ENCODE assay signal across 9 cellular contexts in the genomic region with DNA sequence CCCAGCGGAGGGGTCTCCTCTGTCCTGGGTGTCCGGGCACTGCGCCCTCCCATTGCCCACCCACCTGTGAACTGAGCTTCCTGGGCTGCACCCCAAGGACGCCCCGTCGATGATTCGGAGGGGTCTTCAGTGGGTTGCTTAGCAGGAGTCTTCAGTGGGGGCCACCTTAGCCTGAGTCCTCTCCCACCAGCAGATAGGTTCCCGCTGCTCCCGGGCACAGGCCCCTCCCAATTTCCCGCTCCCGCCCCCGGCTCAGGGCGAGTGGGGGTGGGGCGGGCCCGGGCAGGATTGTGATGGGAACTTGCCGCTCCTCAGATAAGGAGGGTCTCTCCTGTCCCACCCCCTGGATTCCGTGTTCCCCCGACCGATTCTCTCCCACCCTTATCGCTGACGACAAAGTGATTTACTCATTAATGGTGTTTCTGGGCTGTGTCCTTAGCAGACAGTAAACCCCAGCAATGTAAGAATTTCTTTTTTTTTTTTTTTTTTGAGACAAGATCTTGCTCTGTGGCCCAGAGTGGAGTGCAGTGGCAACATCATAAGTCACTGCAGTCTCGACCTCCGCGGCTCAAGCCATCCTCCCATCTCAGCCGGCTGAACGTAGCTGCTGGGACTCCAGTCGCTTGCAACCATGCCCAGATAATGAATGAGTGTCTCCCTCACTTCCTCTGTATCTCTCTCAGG. TPM values are rescaled to one million over a fixed set of nuclear protein-coding genes. Genes with fewer than 3 reads are reported as not detected.
A peak's percentile ranks its signal among the peaks of the same experiment; 100 is the strongest.
DNase-seq lines count a peak whose midpoint lies in the region; ATAC-seq and TF ChIP-seq lines count a peak whose summit lies in the region.
"Had no signal": no experiment of that assay in that cellular context is flagged by ENCODE, and none has a peak within 500 bp of the region (broad histone marks: within the 10 kb centered on the region; RNA-seq: fewer than 3 reads in every experiment).

No MANE protein-coding gene starts in this region.

- peak overlapping the region; percentile 60 for H3K27ac ChIP-seq in CD8-positive, alpha-beta T cell (ENCODE audit: low read depth, low read length)
- H3K27ac ChIP-seq in psoas muscle, result no peak overlapping the region
- H3K27ac ChIP-seq: neutrophil had no signal

- peak overlapping the region; percentile 76 for H3K27ac Mint-ChIP-seq in CD8-positive, alpha-beta T cell
- H3K27ac Mint-ChIP-seq in activated CD4-positive, alpha-beta memory T cell treated with anti-CD3 and anti-CD28 coated beads, Interleukin-2, amount 10 ng/mL, durations not matched to agents 7 days and 5 days, result peak overlapping the region; percentile 45
- no peak overlapping the region for H3K27ac Mint-ChIP-seq in glutamatergic neuron (ENCODE audit: unreplicated experiment)

- peaks cover 46% of the 10 kb centered on the region for H3K27me3 Mint-ChIP-seq in CD8-positive, alpha-beta T cell (ENCODE audit: low read depth)
- peaks cover 63% of the 10 kb centered on the region for H3K27me3 Mint-ChIP-seq in activated CD4-positive, alpha-beta memory T cell treated with anti-CD3 and anti-CD28 coated beads, Interleukin-2, amount 10 ng/mL, durations not matched to agents 7 days and 5 days
- peaks cover 32% of the 10 kb centered on the region for H3K27me3 Mint-ChIP-seq in glutamatergic neuron (ENCODE audit: unreplicated experiment)

- peak overlapping the region; percentile 49 for H3K4me3 ChIP-seq in CD8-positive, alpha-beta T cell (ENCODE audit: low read depth, low read length)
- peak overlapping the region; percentile 52 for H3K4me3 ChIP-seq in psoas muscle

- DNase-seq in CD8-positive, alpha-beta T cell, result peak in 3 of 7 experiments; percentile 27 to 59 (median 33)
- peak; percentile 70 for DNase-seq in HuH-7 (ENCODE audit: low spot score)
- no peak for DNase-seq in activated CD4-positive, alpha-beta memory T cell treated with anti-CD3 and anti-CD28 coated beads, Interleukin-2, amount 10 ng/mL, durations not matched to agents 7 days and 5 days
- peak; percentile 35 for DNase-seq in glutamatergic neuron
- DNase-seq in psoas muscle, result no peak
- no peak for DNase-seq in GM19238 (ENCODE audit: insufficient read length, low spot score)

- H3K9me3 Mint-ChIP-seq in CD8-positive, alpha-beta T cell, result no peaks in the 10 kb centered on the region
- H3K9me3 Mint-ChIP-seq in activated CD4-positive, alpha-beta memory T cell treated with anti-CD3 and anti-CD28 coated beads, Interleukin-2, amount 10 ng/mL, durations not matched to agents 7 days and 5 days, result no peaks in the 10 kb centered on the region
- H3K9me3 Mint-ChIP-seq in glutamatergic neuron (ENCODE audit: unreplicated experiment), result peaks cover 6% of the 10 kb centered on the region

- intact Hi-C loops in CD8-positive, alpha-beta T cell (cut with DNase I, micrococcal nuclease), result no loop called here
- intact Hi-C loops in psoas muscle (cut with DNase I), result no loop called here

- peak overlapping the region; percentile 69 for H3K4me3 Mint-ChIP-seq in CD8-positive, alpha-beta T cell
- peak overlapping the region; percentile 34 for H3K4me3 Mint-ChIP-seq in activated CD4-positive, alpha-beta memory T cell treated with anti-CD3 and anti-CD28 coated beads, Interleukin-2, amount 10 ng/mL, durations not matched to agents 7 days and 5 days
- H3K4me3 Mint-ChIP-seq in glutamatergic neuron (ENCODE audit: unreplicated experiment), result peak overlapping the region; percentile 68

- CTCF ChIA-PET in CD8-positive, alpha-beta T cell (lab: Charles Lee), result interaction anchor here (0.7 to 1.1 kb wide), 2 partner anchors 10 to 39 kb away, joined by 3 read pairs; no protein-coding TSS in a partner anchor
- CTCF ChIA-PET in activated CD4-positive, alpha-beta memory T cell treated with anti-CD3 and anti-CD28 coated beads, Interleukin-2, amount 10 ng/mL, durations not matched to agents 7 days and 5 days (lab: Charles Lee), result interaction anchor here (0.7 to 1.1 kb wide), 4 partner anchors 9 to 64 kb away, joined by 3 to 5 read pairs (median 4); no protein-coding TSS in a partner anchor

- POLR2A ChIA-PET in CD8-positive, alpha-beta T cell (lab: Charles Lee), result interaction anchor here (1.0 kb wide), 1 partner anchor 57 kb away, joined by 3 read pairs; no protein-coding TSS in a partner anchor
- POLR2A ChIA-PET in activated CD4-positive, alpha-beta memory T cell treated with anti-CD3 and anti-CD28 coated beads, Interleukin-2, amount 10 ng/mL, durations not matched to agents 7 days and 5 days (lab: Charles Lee), result interaction anchor here (1.0 to 1.5 kb wide), 4 partner anchors 11 to 89 kb away, joined by 3 to 6 read pairs (median 4); no protein-coding TSS in a partner anchor

- peaks cover 44% of the 10 kb centered on the region for H3K4me1 Mint-ChIP-seq in CD8-positive, alpha-beta T cell (ENCODE audit: low read depth)
- peaks cover 32% of the 10 kb centered on the region for H3K4me1 Mint-ChIP-seq in activated CD4-positive, alpha-beta memory T cell treated with anti-CD3 and anti-CD28 coated beads, Interleukin-2, amount 10 ng/mL, durations not matched to agents 7 days and 5 days
- peaks cover 11% of the 10 kb centered on the region for H3K4me1 Mint-ChIP-seq in glutamatergic neuron (ENCODE audit: low read depth, unreplicated experiment)

- WGBS in psoas muscle, 3 donors, result 2 to 3% (median 2%) methylated on average over 24 to 27 of the region's 27 CpGs

- H3K36me3 Mint-ChIP-seq in CD8-positive, alpha-beta T cell, result no peaks in the 10 kb centered on the region
- H3K36me3 Mint-ChIP-seq in activated CD4-positive, alpha-beta memory T cell treated with anti-CD3 and anti-CD28 coated beads, Interleukin-2, amount 10 ng/mL, durations not matched to agents 7 days and 5 days (ENCODE audit: low read depth), result no peaks in the 10 kb centered on the region
- H3K36me3 Mint-ChIP-seq in glutamatergic neuron (ENCODE audit: unreplicated experiment), result peaks cover 5% of the 10 kb centered on the region

- peak; percentile 45 for ATAC-seq in CD8-positive, alpha-beta T cell
- peak in 3 of 4 donors; percentile 7 to 40 (median 35) for ATAC-seq in psoas muscle
- no peak for ATAC-seq in HG02759 (IDR thresholded peaks at IDR 0.05; ENCODE audit: unreplicated experiment)
- no peak for ATAC-seq in HG03565 (IDR thresholded peaks at IDR 0.05; ENCODE audit: unreplicated experiment)

- H3K9me3 ChIP-seq in CD8-positive, alpha-beta T cell (ENCODE audit: low read length), result no peaks in the 10 kb centered on the region
- H3K9me3 ChIP-seq in psoas muscle, result no peaks in the 10 kb centered on the region
- H3K9me3 ChIP-seq: neutrophil had no signal

- peaks cover 33% of the 10 kb centered on the region for H3K27me3 ChIP-seq in CD8-positive, alpha-beta T cell (ENCODE audit: insufficient read depth, low read length)
- H3K27me3 ChIP-seq in psoas muscle (ENCODE audit: insufficient read depth in 3 of 3, low read length in 2 of 3), result peaks cover 0 to 70% (median 30%) of the 10 kb centered on the region in 3 donors

- no peaks in the 10 kb centered on the region for H3K36me3 ChIP-seq in CD8-positive, alpha-beta T cell (ENCODE audit: insufficient read depth, low read length)
- H3K36me3 ChIP-seq in psoas muscle (ENCODE audit: insufficient read depth in 1 of 2, low read depth in 1 of 2), result no peaks in the 10 kb centered on the region
- H3K36me3 ChIP-seq: neutrophil had no signal

- no peak for TF ChIP-seq CTCF in CD8-positive, alpha-beta T cell (IDR thresholded peaks at IDR 0.05)
- TF ChIP-seq CTCF in glutamatergic neuron (IDR thresholded peaks at IDR 0.05; ENCODE audit: partially characterized antibody, unreplicated experiment) (no peak), psoas muscle (IDR thresholded peaks at IDR 0.05) (no peak)

- H3K4me1 ChIP-seq in CD8-positive, alpha-beta T cell (ENCODE audit: insufficient read depth, low read length), result peaks cover 38% of the 10 kb centered on the region
- H3K4me1 ChIP-seq in psoas muscle, result no peaks in the 10 kb centered on the region

RNA-seq across cellular contexts. Expression of a gene that starts 0.7 kb away (rescaled TPM):
- total RNA-seq in CD8-positive, alpha-beta T cell, result 10 to 100 TPM; 21.6 to 22.5 TPM
- total RNA-seq in activated CD4-positive, alpha-beta memory T cell treated with anti-CD3 and anti-CD28 coated beads, Interleukin-2, amount 10 ng/mL, durations not matched to agents 7 days and 5 days, result under 1 TPM; 0.63 to 0.68 TPM
- total RNA-seq in glutamatergic neuron (ENCODE audit: unreplicated experiment) (not detected), psoas muscle (under 1 TPM; 0.15 to 0.30 (median 0.17) TPM)
- under 1 TPM; 0.07 to 0.12 (median 0.08) TPM for polyA plus RNA-seq in psoas muscle

RNA-seq across cellular contexts. Expression of a gene that starts 14.7 kb away (rescaled TPM):
- 10 to 100 TPM; 13.1 to 13.7 TPM for total RNA-seq in CD8-positive, alpha-beta T cell
- total RNA-seq in activated CD4-positive, alpha-beta memory T cell treated with anti-CD3 and anti-CD28 coated beads, Interleukin-2, amount 10 ng/mL, durations not matched to agents 7 days and 5 days, result 100 to 1,000 TPM in 1 of 2 experiments, 10 to 100 TPM in 1; 97.1 to 103 TPM
- total RNA-seq in glutamatergic neuron (ENCODE audit: unreplicated experiment) (44.1 TPM), psoas muscle (100 to 1,000 TPM; 109 to 208 (median 169) TPM)
- 100 to 1,000 TPM; 154 to 242 (median 205) TPM for polyA plus RNA-seq in psoas muscle

RNA-seq across cellular contexts. Expression of a gene that starts 25.8 kb away (rescaled TPM):
- 10 to 100 TPM; 82.0 to 91.1 TPM for total RNA-seq in CD8-positive, alpha-beta T cell
- total RNA-seq in activated CD4-positive, alpha-beta memory T cell treated with anti-CD3 and anti-CD28 coated beads, Interleukin-2, amount 10 ng/mL, durations not matched to agents 7 days and 5 days, result 10 to 100 TPM; 38.1 to 39.2 TPM
- 56.1 TPM for total RNA-seq in glutamatergic neuron (ENCODE audit: unreplicated experiment)
- 10 to 100 TPM; 42.5 to 71.8 (median 60.8) TPM for total RNA-seq in psoas muscle
- polyA plus RNA-seq in psoas muscle, result 10 to 100 TPM; 49.3 to 95.7 (median 72.8) TPM

RNA-seq across cellular contexts. Expression of a gene that starts 47.9 kb away (rescaled TPM):
- total RNA-seq in CD8-positive, alpha-beta T cell, result 10 to 100 TPM; 29.8 to 33.9 TPM
- 10 to 100 TPM; 45.5 TPM for total RNA-seq in activated CD4-positive, alpha-beta memory T cell treated with anti-CD3 and anti-CD28 coated beads, Interleukin-2, amount 10 ng/mL, durations not matched to agents 7 days and 5 days
- total RNA-seq in glutamatergic neuron (ENCODE audit: unreplicated experiment) (24.1 TPM), psoas muscle (10 to 100 TPM; 17.3 to 20.6 (median 20.3) TPM)
- 10 to 100 TPM; 14.8 to 21.6 (median 20.1) TPM for polyA plus RNA-seq in psoas muscle

RNA-seq across cellular contexts. Expression of a gene that starts 50.9 kb away (rescaled TPM):
- total RNA-seq in CD8-positive, alpha-beta T cell, result 10 to 100 TPM; 58.5 to 61.3 TPM
- total RNA-seq in activated CD4-positive, alpha-beta memory T cell treated with anti-CD3 and anti-CD28 coated beads, Interleukin-2, amount 10 ng/mL, durations not matched to agents 7 days and 5 days, result 10 to 100 TPM; 85.4 to 89.4 TPM
- 68.3 TPM for total RNA-seq in glutamatergic neuron (ENCODE audit: unreplicated experiment)
- total RNA-seq in psoas muscle, result 10 to 100 TPM in 3 of 4 donors, 1 to 10 TPM in 1; 6.1 to 13.1 (median 11.8) TPM
- polyA plus RNA-seq in psoas muscle, result 10 to 100 TPM; 18.0 to 29.2 (median 22.7) TPM

Comparison
In these comparisons a context has a peak if more than half of its experiments do, and no peak if none do; other contexts are left out.
1. ATAC-seq: peak in CD8-positive, alpha-beta T cell (single experiment) and psoas muscle (3 of 4); none in HG02759 (single experiment) and HG03565 (single experiment).
2. DNase-seq: peak in HuH-7 (single experiment) and glutamatergic neuron (single experiment); none in activated CD4-positive, alpha-beta memory T cell treated with anti-CD3 and anti-CD28 coated beads, Interleukin-2, amount 10 ng/mL, durations not matched to agents 7 days and 5 days (single experiment), psoas muscle (0 of 2) and GM19238 (single experiment).
3. RNA of a gene that starts 0.7 kb away (total RNA-seq): 21.6 to 22.5 TPM in CD8-positive, alpha-beta T cell; 0.63 to 0.68 TPM in activated CD4-positive, alpha-beta memory T cell treated with anti-CD3 and anti-CD28 coated beads, Interleukin-2, amount 10 ng/mL, durations not matched to agents 7 days and 5 days, 0.15 to 0.30 TPM in psoas muscle and not detected in glutamatergic neuron (single experiment); every median in the first group is over 10 times any median in the second.
4. Peak in every context shown above with its lines, with median percentiles within 50 percentile points of each other: H3K4me3 Mint-ChIP-seq.